ENCODE assay signal across 23 cellular contexts in genomic region chr14:98899441-98899840, GRCh38.
A peak's percentile ranks its signal among the peaks of the same experiment; 100 is the strongest.
DNase-seq lines count a peak whose midpoint lies in the region; ATAC-seq and TF ChIP-seq lines count a peak whose summit lies in the region.
"Had no signal": no experiment of that assay in that cellular context is flagged by ENCODE, and none has a peak within 500 bp of the region (broad histone marks: within the 10 kb centered on the region; RNA-seq: fewer than 3 reads in every experiment).

No MANE protein-coding gene starts in this region.

- H3K27me3 Mint-ChIP-seq in endodermal cell (ENCODE audit: insufficient read depth), result peaks cover 14% of the 10 kb centered on the region

- intact Hi-C loops in sigmoid colon (cut with DNase I), result no loop called here

- H3K27me3 ChIP-seq in RWPE2 (ENCODE audit: insufficient read depth, poor library complexity, severe bottlenecking) (no peaks in the 10 kb centered on the region), endodermal cell (ENCODE audit: control insufficient read depth, insufficient read depth, low read length, poor library complexity, severe bottlenecking) (no peaks in the 10 kb centered on the region), sigmoid colon (no peaks in the 10 kb centered on the region)
- H3K27me3 ChIP-seq: BE2C; BLaER1 treated with 17β-estradiol and CSF1 and Interleukin-3, amounts not matched to agents 10 nM and 100 nM had no signal

- WGBS in endodermal cell (ENCODE audit: insufficient coverage in 1 of 2, insufficient read length in 1 of 2), 2 experiments, result 89 to 95% methylated on average over 6 to 9 of the region's 9 CpGs
- WGBS in sigmoid colon, 2 donors, result 72 to 75% methylated on average over 9 of the region's 9 CpGs

- peaks cover 32% of the 10 kb centered on the region for H3K4me1 Mint-ChIP-seq in endodermal cell
- H3K4me1 Mint-ChIP-seq: CD14-positive monocyte had no signal

- H3K4me1 ChIP-seq in RWPE2 (ENCODE audit: insufficient read depth, poor library complexity, severe bottlenecking), result peaks cover 23% of the 10 kb centered on the region
- H3K4me1 ChIP-seq in endodermal cell (ENCODE audit: control insufficient read depth, insufficient read depth, low read length), result peaks cover 6% of the 10 kb centered on the region
- H3K4me1 ChIP-seq in sigmoid colon, result no peaks in the 10 kb centered on the region
- H3K4me1 ChIP-seq: BE2C had no signal

- H3K9me3 ChIP-seq in RWPE2 (ENCODE audit: severe bottlenecking) (no peaks in the 10 kb centered on the region), endodermal cell (ENCODE audit: control insufficient read depth, low read length) (peaks cover 9% of the 10 kb centered on the region), sigmoid colon (no peaks in the 10 kb centered on the region)
- H3K9me3 ChIP-seq: A549, BE2C had no signal

- TF ChIP-seq CTCF in RWPE2 (IDR thresholded peaks at IDR 0.05; ENCODE audit: poor library complexity, severe bottlenecking), result no peak
- TF ChIP-seq CTCF in endodermal cell (conservative IDR thresholded peaks at IDR 0.05), result no peak
- no peak for TF ChIP-seq CTCF in sigmoid colon (IDR thresholded peaks at IDR 0.05)

- no peak overlapping the region for H3K27ac ChIP-seq in RWPE2 (ENCODE audit: poor library complexity, severe bottlenecking)
- H3K27ac ChIP-seq in endodermal cell (ENCODE audit: low read depth, low read length), result no peak overlapping the region
- H3K27ac ChIP-seq in sigmoid colon, result no peak overlapping the region

- H3K9ac ChIP-seq in endodermal cell (ENCODE audit: extremely low read depth, low read length, poor library complexity, severe bottlenecking), result no peak overlapping the region
- H3K9ac ChIP-seq: BLaER1 treated with 17β-estradiol and CSF1 and Interleukin-3, amounts not matched to agents 10 nM and 100 nM had no signal

- H3K27ac Mint-ChIP-seq in endodermal cell, result no peak overlapping the region
- H3K27ac Mint-ChIP-seq: CD4-positive, alpha-beta memory T cell; GM23338 had no signal

- TF ChIP-seq POLR2A in sigmoid colon (IDR thresholded peaks at IDR 0.05), result no peak

- peak; percentile 68 for DNase-seq in RWPE2 (ENCODE audit: low spot score)
- DNase-seq in endodermal cell, result peak; percentile 31
- DNase-seq in mesenteric fat pad (ENCODE audit: low spot score), result peak; percentile 88
- DNase-seq in sigmoid colon, result peak; percentile 50
- no peak for DNase-seq in NCI-H2196 treated with DMSO at 0.1 percent for 48 hours (lab: John Stamatoyannopoulos, UW; ENCODE audit: unreplicated experiment)
- no peak for DNase-seq in SIG-M5 (lab: John Stamatoyannopoulos, UW)
- DNase-seq: 8988T; ACHN; AML-193; BE2C; Calu3; CD4-positive, alpha-beta memory T cell; COR-L47; DMS53; DMS79 treated with DMSO at 0.1 percent for 48 hours; GF-D8; H9 had no signal

- H3K36me3 ChIP-seq in RWPE2 (ENCODE audit: low read depth) (no peaks in the 10 kb centered on the region), endodermal cell (ENCODE audit: control insufficient read depth, insufficient read depth, low read length) (no peaks in the 10 kb centered on the region), sigmoid colon (no peaks in the 10 kb centered on the region)
- H3K36me3 ChIP-seq: BE2C; BLaER1 treated with 17β-estradiol and CSF1 and Interleukin-3, amounts not matched to agents 10 nM and 100 nM had no signal

- H3K4me3 ChIP-seq in RWPE2 (ENCODE audit: severe bottlenecking), result no peak overlapping the region
- no peak overlapping the region for H3K4me3 ChIP-seq in endodermal cell (ENCODE audit: low read length)
- H3K4me3 ChIP-seq in sigmoid colon, result no peak overlapping the region
- H3K4me3 ChIP-seq: A549; BLaER1 treated with 17β-estradiol and CSF1 and Interleukin-3, amounts not matched to agents 10 nM and 100 nM; GM23338 had no signal

- peaks cover 9% of the 10 kb centered on the region for H3K9me3 Mint-ChIP-seq in endodermal cell

- no peaks in the 10 kb centered on the region for H3K36me3 Mint-ChIP-seq in endodermal cell (ENCODE audit: low read depth)
- H3K36me3 Mint-ChIP-seq: CD14-positive monocyte; CD4-positive, alpha-beta memory T cell had no signal

- no peak overlapping the region for H3K4me3 Mint-ChIP-seq in endodermal cell
- H3K4me3 Mint-ChIP-seq: CD14-positive monocyte; CD4-positive, alpha-beta memory T cell; GM23338; H9 had no signal

- no peak for TF ChIP-seq EP300 in sigmoid colon (IDR thresholded peaks at IDR 0.05)

- ATAC-seq in RWPE2 (ENCODE audit: low read depth) (no peak), HG02840 (IDR thresholded peaks at IDR 0.05; ENCODE audit: low FRiP score, unreplicated experiment) (no peak)
- ATAC-seq: A549, GM23338, HCT116 had no signal

Comparison
In these comparisons a context has a peak if more than half of its experiments do, and no peak if none do; other contexts are left out.
1. DNase-seq: peak in RWPE2 (single experiment), endodermal cell (single experiment), mesenteric fat pad (single experiment) and sigmoid colon (single experiment); none in NCI-H2196 treated with DMSO at 0.1 percent for 48 hours (single experiment) and SIG-M5 (single experiment).